Comparison of ENCODE assay signal across 17 cellular contexts in genomic region chr5:141711687-141712086, GRCh38. TPM values are rescaled to one million over a fixed set of nuclear protein-coding genes. Genes with fewer than 3 reads are reported as not detected.
DNase-seq lines count a peak whose midpoint lies in the region; ATAC-seq and TF ChIP-seq lines count a peak whose summit lies in the region.
"Had no signal": no experiment of that assay in that cellular context is flagged by ENCODE, and none has a peak within 500 bp of the region (broad histone marks: within the 10 kb centered on the region; RNA-seq: fewer than 3 reads in every experiment).

No MANE protein-coding gene starts in this region.

- H3K4me3 ChIP-seq in Panc1 (ENCODE audit: low read depth in 2 of 2, low read length in 2 of 2): no peak overlapping the region
- H3K4me3 ChIP-seq in neural cell (ENCODE audit: low read length): no peak overlapping the region
- H3K4me3 ChIP-seq: BLaER1 treated with 17β-estradiol and CSF1 and Interleukin-3, amounts not matched to agents 10 nM and 100 nM had no signal

- CTCF ChIA-PET in Panc1 (lab: Charles Lee): interaction anchor here (0.7 kb wide), 1 partner anchor 170 kb away, joined by 7 read pairs; no protein-coding TSS in a partner anchor

- ATAC-seq in Panc1 (no peak), foreskin keratinocyte (no peak), GM21529 (IDR thresholded peaks at IDR 0.05; ENCODE audit: unreplicated experiment) (no peak)

- TF ChIP-seq RAD21 in neural cell (conservative IDR thresholded peaks at IDR 0.05): no peak

- H3K36me3 ChIP-seq in Panc1 (ENCODE audit: control insufficient read depth, insufficient read depth, low read length) (no peaks in the 10 kb centered on the region), neural cell (ENCODE audit: insufficient read depth, low read length) (no peaks in the 10 kb centered on the region)
- H3K36me3 ChIP-seq: BLaER1 treated with 17β-estradiol and CSF1 and Interleukin-3, amounts not matched to agents 10 nM and 100 nM had no signal

- no peaks in the 10 kb centered on the region for H3K79me2 ChIP-seq in neural cell (replicated peaks; ENCODE audit: insufficient read depth, low read length)

- intact Hi-C loops in Panc1 (cut with micrococcal nuclease; ENCODE audit: unreplicated experiment): no loop called here

- H3K4me1 ChIP-seq in Panc1 (ENCODE audit: control insufficient read depth, insufficient read depth, low read length) (peaks cover 27% of the 10 kb centered on the region), foreskin keratinocyte (peaks cover 41% of the 10 kb centered on the region)

- peak; percentile 59 for DNase-seq in DMS 273 (lab: John Stamatoyannopoulos, UW; ENCODE audit: unreplicated experiment)
- no peak for DNase-seq in DMS 273 treated with DMSO at 0.1 percent for 48 hours (lab: John Stamatoyannopoulos, UW)
- DNase-seq in M059J (ENCODE audit: low read depth): peak; percentile 18
- no peak for DNase-seq in Panc1 (ENCODE audit: low read depth, low spot score)
- DNase-seq in GDM1 (lab: John Stamatoyannopoulos, UW): no peak
- DNase-seq in foreskin keratinocyte: no peak
- DNase-seq: 8988T; CD4-positive, CD25-positive, alpha-beta regulatory T cell; DMS79; GOT3; HCEC 1CT; HFFc6 had no signal

- POLR2A ChIA-PET in Panc1 (lab: Charles Lee): no interaction called here

- TF ChIP-seq EP300 in neural cell (conservative IDR thresholded peaks at IDR 0.05; ENCODE audit: poor library complexity, severe bottlenecking): no peak

- H3K4me2 ChIP-seq in neural cell (ENCODE audit: low read length): no peak overlapping the region
- H3K4me2 ChIP-seq: BLaER1 treated with 17β-estradiol and CSF1 and Interleukin-3, amounts not matched to agents 10 nM and 100 nM had no signal

- H3K27ac ChIP-seq in Panc1 (ENCODE audit: low read length): peak overlapping the region; percentile 19; the same call in 1 of the 2 replicates
- peak overlapping the region; percentile 94 for H3K27ac ChIP-seq in neural cell (ENCODE audit: low read length)
- H3K27ac ChIP-seq in foreskin keratinocyte: no peak overlapping the region
- H3K27ac ChIP-seq: BLaER1 treated with 17β-estradiol and CSF1 and Interleukin-3, amounts not matched to agents 10 nM and 100 nM had no signal

- peak overlapping the region; percentile 62 for H3K9ac ChIP-seq in neural cell (ENCODE audit: low read length)
- H3K9ac ChIP-seq: BLaER1 treated with 17β-estradiol and CSF1 and Interleukin-3, amounts not matched to agents 10 nM and 100 nM had no signal

- in situ Hi-C loops in Panc1 (cut with HindIII; ENCODE audit: low pct_unique_long_range_greater_than_20kb, low sequenced_read_pairs): no loop called here

- H3K27me3 ChIP-seq in Panc1 (ENCODE audit: control insufficient read depth, insufficient read depth, low read length): no peaks in the 10 kb centered on the region
- no peaks in the 10 kb centered on the region for H3K27me3 ChIP-seq in neural cell (ENCODE audit: insufficient read depth, low read depth, low read length)
- H3K27me3 ChIP-seq in foreskin keratinocyte: no peaks in the 10 kb centered on the region
- H3K27me3 ChIP-seq: BLaER1 treated with 17β-estradiol and CSF1 and Interleukin-3, amounts not matched to agents 10 nM and 100 nM had no signal

- no peak overlapping the region for H2AFZ ChIP-seq in neural cell (ENCODE audit: low read depth, low read length)

- H4K20me1 ChIP-seq in neural cell (ENCODE audit: insufficient read depth): no peaks in the 10 kb centered on the region

- H3K9me2 ChIP-seq in neural cell (ENCODE audit: insufficient read depth, low read length): no peaks in the 10 kb centered on the region

- no peak for TF ChIP-seq CTCF in Panc1 (IDR thresholded peaks at IDR 0.05)
- TF ChIP-seq CTCF in neural cell (IDR thresholded peaks at IDR 0.05; ENCODE audit: poor library complexity, severe bottlenecking): no peak
- no peak for TF ChIP-seq CTCF in foreskin keratinocyte (conservative IDR thresholded peaks at IDR 0.05)

- H3K9me3 ChIP-seq in Panc1 (ENCODE audit: control insufficient read depth, insufficient read depth, low read depth, low read length): no peaks in the 10 kb centered on the region
- no peaks in the 10 kb centered on the region for H3K9me3 ChIP-seq in neural cell (ENCODE audit: low read length)
- H3K9me3 ChIP-seq: BLaER1 treated with 17β-estradiol and CSF1 and Interleukin-3, amounts not matched to agents 10 nM and 100 nM had no signal

- no TSS peak for BruUV-seq in Panc1 (replicated peaks; lab: Mats Ljungman, UMichigan)

- no peaks in the 10 kb centered on the region for H3F3A ChIP-seq in neural cell (ENCODE audit: insufficient read depth, low read length, poor library complexity, severe bottlenecking)

TF ChIP-seq in neural cell, 6 proteins besides CTCF, POLR2A, EP300 and RAD21:
- TF ChIP-seq TAF1 (IDR thresholded peaks at IDR 0.05; ENCODE audit: low read depth) (no peak), EZH2 (IDR thresholded peaks at IDR 0.05; ENCODE audit: borderline replicate concordance, insufficient read depth, low read length, poor library complexity, severe bottlenecking) (no peak), SMC3 (conservative IDR thresholded peaks at IDR 0.05; ENCODE audit: poor library complexity) (no peak), REST (IDR thresholded peaks at IDR 0.05; ENCODE audit: borderline replicate concordance) (no peak), MXI1 (conservative IDR thresholded peaks at IDR 0.05; ENCODE audit: poor library complexity, severe bottlenecking) (no peak), POLR2AphosphoS5 (IDR thresholded peaks at IDR 0.05) (no peak)

RNA-seq across cellular contexts. Expression of gene ARAP3, which starts 29.7 kb away (rescaled TPM):
- total RNA-seq in M059J (2014; rRNA removed; shearing (Covaris generic)): 2.5 and 5.5 TPM in 2 replicates
- total RNA-seq in Panc1 (2021; ENCODE audit: unreplicated experiment) (2.5 TPM), foreskin keratinocyte (4.8 and 7.0 TPM in 2 replicates)
- polyA plus RNA-seq in Panc1 (2012; ENCODE audit: insufficient read length): 3.3 TPM
- polyA plus RNA-seq in neural cell (1.4 and 1.8 TPM in 2 replicates), foreskin keratinocyte (3.7 and 5.0 TPM in 2 replicates)
- polyA minus RNA-seq in neural cell: 1.2 and 2.1 TPM in 2 replicates
- total RNA-seq: G401 had no signal
- polyA plus RNA-seq: IgD-negative memory B cell had no signal

Comparison
In these comparisons a context has a peak if more than half of its experiments do, and no peak if none do; other contexts are left out.
1. DNase-seq: peak in DMS 273 (single experiment) and M059J (single experiment); none in DMS 273 treated with DMSO at 0.1 percent for 48 hours (single experiment), Panc1 (single experiment), GDM1 (single experiment) and foreskin keratinocyte (0 of 2).